ENCODE assay signal across 24 cellular contexts in genomic region chr14:94165744-94166143, GRCh38. TPM values are rescaled to one million over a fixed set of nuclear protein-coding genes. Genes with fewer than 3 reads are reported as not detected.
A peak's percentile ranks its signal among the peaks of the same experiment; 100 is the strongest.
DNase-seq lines count a peak whose midpoint lies in the region; ATAC-seq and TF ChIP-seq lines count a peak whose summit lies in the region.
"Had no signal": no experiment of that assay in that cellular context is flagged by ENCODE, and none has a peak within 500 bp of the region (broad histone marks: within the 10 kb centered on the region; RNA-seq: fewer than 3 reads in every experiment).

No MANE protein-coding gene starts in this region.

- H3K4me1 ChIP-seq in GM23338 (ENCODE audit: insufficient read depth) = peaks cover 17% of the 10 kb centered on the region

- peak overlapping the region; percentile 59 for H3K9ac ChIP-seq in neural cell (ENCODE audit: low read length)
- H3K9ac ChIP-seq: SK-N-SH had no signal

- peaks cover 25% of the 10 kb centered on the region for H3K4me1 Mint-ChIP-seq in GM23338
- peaks cover 19% of the 10 kb centered on the region for H3K4me1 Mint-ChIP-seq in activated T-helper 17 cell treated with anti-CD3 and anti-CD28 coated beads, Interleukin-2, amount 50 U/mL, for 72 hours

- H3K36me3 Mint-ChIP-seq in GM23338 (ENCODE audit: low read depth) = no peaks in the 10 kb centered on the region
- no peaks in the 10 kb centered on the region for H3K36me3 Mint-ChIP-seq in activated T-helper 17 cell treated with anti-CD3 and anti-CD28 coated beads, Interleukin-2, amount 50 U/mL, for 72 hours (ENCODE audit: low read depth)

- no peak for TF ChIP-seq RAD21 in neural cell (conservative IDR thresholded peaks at IDR 0.05)

- DNase-seq in NCI-H82 (lab: John Stamatoyannopoulos, UW) = peak; percentile 23
- DNase-seq in NCI-H82 treated with DMSO at 0.1 percent for 48 hours (lab: John Stamatoyannopoulos, UW; ENCODE audit: unreplicated experiment) = no peak
- DNase-seq in GM23338 (ENCODE audit: low spot score) = no peak
- no peak for DNase-seq in NOMO-1 (lab: John Stamatoyannopoulos, UW; ENCODE audit: unreplicated experiment in 2 of 2)
- no peak for DNase-seq in NCI-H2107 treated with DMSO at 0.1 percent for 48 hours (lab: John Stamatoyannopoulos, UW; ENCODE audit: unreplicated experiment)
- no peak for DNase-seq in activated CD8-positive, alpha-beta memory T cell treated with anti-CD3 and anti-CD28 coated beads, Interleukin-2, amount 50 U/mL, for 4 hours
- DNase-seq: AML-193; DMS53; GDM1; HFFc6; MG63; NCI-H1048; NCI-H1417 treated with DMSO at 0.1 percent for 48 hours; NCI-H187 treated with DMSO at 0.1 percent for 48 hours; NCI-H2107; NK-92 treated with Interleukin-12 subunit alpha and Interleukin-12 subunit beta, amount 100 ng/mL, for 24 hours; SIG-M5; SK-N-SH had no signal

- no peak overlapping the region for H3K27ac Mint-ChIP-seq in GM23338
- H3K27ac Mint-ChIP-seq in activated T-helper 17 cell treated with anti-CD3 and anti-CD28 coated beads, Interleukin-2, amount 50 U/mL, for 72 hours = peak overlapping the region; percentile 20
- H3K27ac Mint-ChIP-seq: HFFc6 had no signal

- H2AFZ ChIP-seq in GM23338 (peak overlapping the region; percentile 99), neural cell (ENCODE audit: low read depth, low read length) (no peak overlapping the region)

- H3K9me3 ChIP-seq in neural cell (ENCODE audit: low read length) = no peaks in the 10 kb centered on the region
- H3K9me3 ChIP-seq: MG63 had no signal

- peak; percentile 44 for ATAC-seq in GM23338
- no peak for ATAC-seq in activated T-helper 17 cell treated with anti-CD3 and anti-CD28 coated beads, Interleukin-2, amount 50 U/mL, for 72 hours (replicated peaks)
- ATAC-seq: K562, Panc1 had no signal

- H3K4me2 ChIP-seq in GM23338 (no peak overlapping the region), neural cell (ENCODE audit: low read length) (no peak overlapping the region)
- H3K4me2 ChIP-seq: SK-N-SH had no signal

- no peaks in the 10 kb centered on the region for H4K20me1 ChIP-seq in GM23338 (replicated peaks; ENCODE audit: insufficient read depth)
- H4K20me1 ChIP-seq in neural cell (ENCODE audit: insufficient read depth) = no peaks in the 10 kb centered on the region

- H3K36me3 ChIP-seq in GM23338 (ENCODE audit: insufficient read depth) (no peaks in the 10 kb centered on the region), neural cell (ENCODE audit: insufficient read depth, low read length) (no peaks in the 10 kb centered on the region)
- H3K36me3 ChIP-seq: MG63 had no signal

- TF ChIP-seq CTCF in GM23338 (conservative IDR thresholded peaks at IDR 0.05; ENCODE audit: low read depth in 2 of 2) (no peak), neural cell (IDR thresholded peaks at IDR 0.05; ENCODE audit: poor library complexity, severe bottlenecking) (no peak)

- no peaks in the 10 kb centered on the region for H3F3A ChIP-seq in GM23338 (replicated peaks; ENCODE audit: low read depth)
- peaks cover 5% of the 10 kb centered on the region for H3F3A ChIP-seq in neural cell (ENCODE audit: insufficient read depth, low read length, poor library complexity, severe bottlenecking)

- H3K79me2 ChIP-seq in GM23338 (replicated peaks; ENCODE audit: insufficient read depth) = no peaks in the 10 kb centered on the region
- H3K79me2 ChIP-seq in neural cell (replicated peaks; ENCODE audit: insufficient read depth, low read length) = no peaks in the 10 kb centered on the region

- no peaks in the 10 kb centered on the region; the same call in 2 of the 3 replicates for H3K9me3 Mint-ChIP-seq in GM23338
- H3K9me3 Mint-ChIP-seq in activated T-helper 17 cell treated with anti-CD3 and anti-CD28 coated beads, Interleukin-2, amount 50 U/mL, for 72 hours = no peaks in the 10 kb centered on the region
- H3K9me3 Mint-ChIP-seq: HFFc6 had no signal

- no peak overlapping the region for H3K4me3 Mint-ChIP-seq in GM23338
- no peak overlapping the region for H3K4me3 Mint-ChIP-seq in activated T-helper 17 cell treated with anti-CD3 and anti-CD28 coated beads, Interleukin-2, amount 50 U/mL, for 72 hours
- H3K4me3 Mint-ChIP-seq: HFFc6 had no signal

- no peak overlapping the region for H3K27ac ChIP-seq in GM23338 (ENCODE audit: low read depth)
- peak overlapping the region; percentile 84 for H3K27ac ChIP-seq in neural cell (ENCODE audit: low read length)
- H3K27ac ChIP-seq: 22Rv1, C4-2B had no signal

- TF ChIP-seq EP300 in neural cell (conservative IDR thresholded peaks at IDR 0.05; ENCODE audit: poor library complexity, severe bottlenecking) = no peak

- no peak overlapping the region for H3K4me3 ChIP-seq in GM23338
- no peak overlapping the region for H3K4me3 ChIP-seq in neural cell (ENCODE audit: low read length)
- H3K4me3 ChIP-seq: K562, MG63 had no signal

- H3K27me3 ChIP-seq in GM23338 (ENCODE audit: insufficient read depth) (peaks cover 11% of the 10 kb centered on the region), neural cell (ENCODE audit: insufficient read depth, low read depth, low read length) (no peaks in the 10 kb centered on the region)
- H3K27me3 ChIP-seq: MG63 had no signal

- H3K27me3 Mint-ChIP-seq in GM23338 (ENCODE audit: insufficient read depth, low read depth, poor library complexity) = peaks cover 12% of the 10 kb centered on the region
- no peaks in the 10 kb centered on the region for H3K27me3 Mint-ChIP-seq in activated T-helper 17 cell treated with anti-CD3 and anti-CD28 coated beads, Interleukin-2, amount 50 U/mL, for 72 hours

- H3K9me2 ChIP-seq in GM23338 (ENCODE audit: insufficient read depth) = no peaks in the 10 kb centered on the region
- H3K9me2 ChIP-seq in neural cell (ENCODE audit: insufficient read depth, low read length) = no peaks in the 10 kb centered on the region
- H3K9me2 ChIP-seq: SK-N-SH had no signal

TF ChIP-seq in neural cell, 6 proteins besides CTCF, POLR2A, EP300 and RAD21:
- no peak for TF ChIP-seq MXI1 (conservative IDR thresholded peaks at IDR 0.05; ENCODE audit: poor library complexity, severe bottlenecking)
- TF ChIP-seq EZH2 (IDR thresholded peaks at IDR 0.05; ENCODE audit: borderline replicate concordance, insufficient read depth, low read length, poor library complexity, severe bottlenecking) = no peak
- no peak for TF ChIP-seq TAF1 (IDR thresholded peaks at IDR 0.05; ENCODE audit: low read depth)
- TF ChIP-seq SMC3 (conservative IDR thresholded peaks at IDR 0.05; ENCODE audit: poor library complexity) = no peak

RNA-seq across cellular contexts. Expression of gene PPP4R4, which starts 8.4 kb away (rescaled TPM):
- total RNA-seq in GM23338 (2014; rRNA removed; shearing (Covaris generic)) = 11.1 and 20.9 TPM in 2 replicates
- polyA plus RNA-seq in GM23338 (2016; fragmentation: Nextera tagmentation; extraction: Ambion mirVana) = 2.5 and 3.0 TPM in 2 replicates
- total RNA-seq in activated T-helper 17 cell treated with anti-CD3 and anti-CD28 coated beads, Interleukin-2, amount 50 U/mL, for 72 hours = 10 to 100 TPM in 1 of 2 donors, 1 to 10 TPM in 1; 1.8 to 68.2 TPM
- 4.8 and 5.9 TPM in 2 replicates for polyA plus RNA-seq in neural cell
- polyA minus RNA-seq in neural cell = 7.8 and 10.3 TPM in 2 replicates

RNA-seq across cellular contexts. Expression of gene IFI27L2, which starts 36.3 kb away (rescaled TPM):
- 16.8 and 23.4 TPM in 2 replicates for total RNA-seq in GM23338 (2014; rRNA removed; shearing (Covaris generic))
- polyA plus RNA-seq in GM23338 (2016; fragmentation: Nextera tagmentation; extraction: Ambion mirVana) = 38.5 and 49.9 TPM in 2 replicates
- total RNA-seq in activated T-helper 17 cell treated with anti-CD3 and anti-CD28 coated beads, Interleukin-2, amount 50 U/mL, for 72 hours = 10 to 100 TPM; 58.5 to 58.8 TPM
- polyA plus RNA-seq in neural cell = 15.3 and 23.7 TPM in 2 replicates
- polyA minus RNA-seq in neural cell = 2.2 TPM in 2 replicates

RNA-seq across cellular contexts. Expression of gene IFI27, which starts 55.2 kb away (rescaled TPM):
- total RNA-seq in GM23338 (2014; rRNA removed; shearing (Covaris generic)) = 0.23 and 0.49 TPM in 2 replicates
- polyA plus RNA-seq in GM23338 (2016; fragmentation: Nextera tagmentation; extraction: Ambion mirVana) (1.2 and 1.6 TPM in 2 replicates), neural cell (2.2 and 5.6 TPM in 2 replicates)
- total RNA-seq in activated T-helper 17 cell treated with anti-CD3 and anti-CD28 coated beads, Interleukin-2, amount 50 U/mL, for 72 hours = 1 to 10 TPM; 2.1 to 3.0 TPM
- 0.35 and 2.2 TPM in 2 replicates for polyA minus RNA-seq in neural cell
